10 cellular contexts compared by ENCODE assay signal in the genomic region with DNA sequence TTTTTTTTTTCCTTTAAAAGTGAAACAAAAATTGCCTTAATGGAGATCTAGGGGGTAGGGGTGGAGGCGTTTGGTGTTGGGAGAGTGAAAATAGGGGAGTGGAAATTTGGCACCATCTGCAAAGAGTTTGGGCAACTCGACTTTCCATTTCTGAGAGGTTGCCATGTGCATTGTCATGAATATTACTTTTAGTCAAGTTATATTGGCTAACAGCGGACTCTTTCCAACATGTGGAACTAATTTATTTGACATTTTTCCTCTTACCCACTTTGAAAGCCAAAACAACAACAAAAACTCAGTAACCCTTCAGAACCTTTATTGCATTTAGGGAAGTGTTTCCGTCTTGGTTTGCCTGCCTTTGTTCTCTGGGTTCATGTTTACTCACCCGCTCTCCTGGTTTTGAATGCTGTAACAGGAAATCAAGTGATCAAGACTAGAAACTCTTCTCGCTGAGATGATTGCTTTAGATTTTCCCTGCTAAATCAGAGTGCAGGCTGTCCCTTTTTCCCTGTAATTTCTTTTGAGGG.
A peak's percentile ranks its signal among the peaks of the same experiment; 100 is the strongest.
DNase-seq lines count a peak whose midpoint lies in the region; ATAC-seq and TF ChIP-seq lines count a peak whose summit lies in the region.
"Had no signal": no experiment of that assay in that cellular context is flagged by ENCODE, and none has a peak within 500 bp of the region (broad histone marks: within the 10 kb centered on the region; RNA-seq: fewer than 3 reads in every experiment).

No MANE protein-coding gene starts in this region.

- CTCF ChIA-PET in Caco-2 (lab: Charles Lee): no interaction called here

- TF ChIP-seq CTCF in Caco-2 (IDR thresholded peaks at IDR 0.05; ENCODE audit: insufficient read depth in 1 of 2, low read depth in 1 of 2, low read length in 1 of 2, severe bottlenecking in 1 of 2, unreplicated experiment in 1 of 2) (no peak), fibroblast of mammary gland (conservative IDR thresholded peaks at IDR 0.05; ENCODE audit: control insufficient read depth, insufficient read depth, low read depth, low read length) (no peak), osteocyte (IDR thresholded peaks at IDR 0.05) (no peak), natural killer cell (IDR thresholded peaks at IDR 0.05) (no peak)

- H3K36me3 ChIP-seq in Caco-2 (ENCODE audit: control insufficient read depth, insufficient read depth, low read length): no peaks in the 10 kb centered on the region

- no peaks in the 10 kb centered on the region for H3K27me3 Mint-ChIP-seq in Caco-2 (ENCODE audit: insufficient read depth, unreplicated experiment)
- H3K27me3 Mint-ChIP-seq in osteocyte (ENCODE audit: unreplicated experiment): no peaks in the 10 kb centered on the region
- peaks cover 7 to 9% of the 10 kb centered on the region in 2 donors for H3K27me3 Mint-ChIP-seq in natural killer cell (ENCODE audit: low read depth in 2 of 2)

- no TSS peak for BruUV-seq in Caco-2 (replicated peaks; lab: Mats Ljungman, UMichigan)

- no peaks in the 10 kb centered on the region for H3K27me3 ChIP-seq in Caco-2 (replicated peaks; ENCODE audit: control insufficient read depth, insufficient read depth, low read length)

- H3K36me3 Mint-ChIP-seq in Caco-2 (ENCODE audit: insufficient read depth, unreplicated experiment) (peaks cover 6% of the 10 kb centered on the region), osteocyte (ENCODE audit: unreplicated experiment) (no peaks in the 10 kb centered on the region), natural killer cell (no peaks in the 10 kb centered on the region)
- H3K36me3 Mint-ChIP-seq: IgD-negative memory B cell had no signal

- ATAC-seq in HG02623 (IDR thresholded peaks at IDR 0.05; ENCODE audit: unreplicated experiment) (no peak), natural killer cell (no peak), HG03565 (IDR thresholded peaks at IDR 0.05; ENCODE audit: unreplicated experiment) (no peak), HG03457 (IDR thresholded peaks at IDR 0.05; ENCODE audit: unreplicated experiment) (no peak)
- ATAC-seq: GM12878 had no signal

- no peaks in the 10 kb centered on the region for H3K9me3 ChIP-seq in Caco-2

- peaks cover 15% of the 10 kb centered on the region; the same call in 1 of the 2 replicates for H3K4me1 ChIP-seq in Caco-2

- POLR2A ChIA-PET in Caco-2 (lab: Charles Lee): no interaction called here

- intact Hi-C loops in Caco-2 (cut with micrococcal nuclease; ENCODE audit: unreplicated experiment): loop anchor here (10.0 kb wide), 1 partner anchor 284 kb away; no protein-coding TSS in a partner anchor
- intact Hi-C loops in natural killer cell (cut with micrococcal nuclease): no loop called here

- DNase-seq in Caco-2 (no peak), NCI-H748 (lab: John Stamatoyannopoulos, UW; ENCODE audit: unreplicated experiment) (peak; percentile 52), fibroblast of mammary gland (ENCODE audit: low read depth) (peak; percentile 77), osteocyte (ENCODE audit: extremely low spot score, unreplicated experiment) (no peak), natural killer cell (no peak)

- H3K9me3 Mint-ChIP-seq in Caco-2 (ENCODE audit: unreplicated experiment) (no peaks in the 10 kb centered on the region), osteocyte (ENCODE audit: unreplicated experiment) (no peaks in the 10 kb centered on the region), natural killer cell (no peaks in the 10 kb centered on the region)
- H3K9me3 Mint-ChIP-seq: IgD-negative memory B cell had no signal

- H3K27ac Mint-ChIP-seq in Caco-2 (ENCODE audit: unreplicated experiment) (peak overlapping the region; percentile 21), osteocyte (ENCODE audit: unreplicated experiment) (peak overlapping the region; percentile 86), natural killer cell (no peak overlapping the region)

- H3K4me3 ChIP-seq in Caco-2 (ENCODE audit: low read depth, low read length): no peak overlapping the region
- H3K4me3 ChIP-seq in fibroblast of mammary gland (ENCODE audit: control insufficient read depth, low read depth, low read length): peak overlapping the region; percentile 22
- H3K4me3 ChIP-seq: GM12878 had no signal

- H3K4me1 Mint-ChIP-seq in Caco-2 (ENCODE audit: low read depth, unreplicated experiment) (peaks cover 13% of the 10 kb centered on the region), osteocyte (ENCODE audit: unreplicated experiment) (peaks cover 46% of the 10 kb centered on the region), natural killer cell (no peaks in the 10 kb centered on the region)
- H3K4me1 Mint-ChIP-seq: IgD-negative memory B cell had no signal

- no peak overlapping the region for H3K4me3 Mint-ChIP-seq in Caco-2 (ENCODE audit: unreplicated experiment)
- peak overlapping the region; percentile 36 for H3K4me3 Mint-ChIP-seq in osteocyte (ENCODE audit: unreplicated experiment)
- H3K4me3 Mint-ChIP-seq in natural killer cell: no peak overlapping the region
- H3K4me3 Mint-ChIP-seq: IgD-negative memory B cell had no signal

Comparison
In these comparisons a context has a peak if more than half of its experiments do, and no peak if none do; other contexts are left out.
1. DNase-seq: peak in NCI-H748 (single experiment) and fibroblast of mammary gland (single experiment); none in Caco-2 (0 of 2), osteocyte (single experiment) and natural killer cell (single experiment).
2. H3K27ac Mint-ChIP-seq: peak in Caco-2 (single experiment) and osteocyte (single experiment); none in natural killer cell (0 of 2).